11 cellular contexts compared by ENCODE assay signal in genomic region chr12:124385219-124385969, GRCh38.
DNase-seq lines count a peak whose midpoint lies in the region; ATAC-seq, FAIRE-seq and TF ChIP-seq lines count a peak whose summit lies in the region.
"Had no signal": no experiment of that assay in that cellular context is flagged by ENCODE, and none has a peak within 500 bp of the region (broad histone marks: within the 10 kb centered on the region; RNA-seq: fewer than 3 reads in every experiment).

No MANE protein-coding gene starts in this region.

- H3K4me1 ChIP-seq in endothelial cell of umbilical vein (ENCODE audit: control insufficient read depth, extremely low read depth, insufficient read depth, low read length) (peaks cover 77% of the 10 kb centered on the region), prostate gland (replicated peaks) (peaks cover 33% of the 10 kb centered on the region), HepG2 (ENCODE audit: insufficient read depth, low read length) (peaks cover 31% of the 10 kb centered on the region)

- no peak overlapping the region for H3K4me3 Mint-ChIP-seq in activated CD8-positive, alpha-beta T cell treated with anti-CD3 and anti-CD28 coated beads, Interleukin-2, amount 10 ng/mL, durations not matched to agents 7 days and 5 days
- H3K4me3 Mint-ChIP-seq: activated T-helper 1 cell treated with anti-CD3 and anti-CD28 coated beads, Interleukin-12 subunit alpha, Interleukin-12 subunit beta, Interleukin-2, Interleukin-4 antibody, amounts not matched to agents 30 ng/mL and 10 ng/mL and 1 ng/mL, durations not matched to agents 14 hours and 24 hours and 36 hours had no signal

- CTCF ChIA-PET in endothelial cell of umbilical vein (lab: Charles Lee) (interaction anchor here (8.3 kb wide), 1 partner anchor 13 kb away, joined by 60 read pairs; no protein-coding TSS in a partner anchor), HepG2 (lab: Yijun Ruan, JAX; ENCODE audit: low intra/inter-chr PET ratio, low total read pairs) (no interaction called here)
- CTCF ChIA-PET in activated CD8-positive, alpha-beta T cell treated with anti-CD3 and anti-CD28 coated beads, Interleukin-2, amount 10 ng/mL, durations not matched to agents 7 days and 5 days (lab: Charles Lee): no interaction called here

- intact Hi-C loops in endothelial cell of umbilical vein (cut with micrococcal nuclease): loop anchor here (5.0 kb wide), 1 partner anchor 362 kb away; no protein-coding TSS in a partner anchor
- intact Hi-C loops in prostate gland (cut with DNase I): no loop called here
- intact Hi-C loops in HepG2 (cut with micrococcal nuclease; ENCODE audit: unreplicated experiment): no loop called here

- H4K20me1 ChIP-seq in endothelial cell of umbilical vein (replicated peaks; ENCODE audit: control insufficient read depth, extremely low read depth, insufficient read depth, low read length) (no peaks in the 10 kb centered on the region), HepG2 (ENCODE audit: insufficient read depth, low read length) (peaks cover 9% of the 10 kb centered on the region; the same call in 1 of the 2 replicates)

- TF ChIP-seq RAD21 in HepG2 (CRISPR knock-in tag; IDR thresholded peaks at IDR 0.05): no peak

- TF ChIP-seq POLR2A in endothelial cell of umbilical vein (IDR thresholded peaks at IDR 0.05; ENCODE audit: low read depth, low read length) (no peak), prostate gland (IDR thresholded peaks at IDR 0.05) (no peak), HepG2 (IDR thresholded peaks at IDR 0.05; ENCODE audit: insufficient read depth in 1 of 2, low read depth in 2 of 2, low read length in 2 of 2) (no peak)

- H3K9me3 ChIP-seq in endothelial cell of umbilical vein (replicated peaks; ENCODE audit: control insufficient read depth, insufficient read depth, low read length): no peaks in the 10 kb centered on the region
- H3K9me3 ChIP-seq in prostate gland: no peaks in the 10 kb centered on the region
- no peaks in the 10 kb centered on the region for H3K9me3 ChIP-seq in HepG2 (ENCODE audit: low read length)
- H3K9me3 ChIP-seq: right lobe of liver had no signal

- FAIRE-seq in endothelial cell of umbilical vein (lab: Jason Lieb, UNC): peak; percentile 37
- no peak for FAIRE-seq in HepG2 (lab: Jason Lieb, UNC)

- H3K9me3 Mint-ChIP-seq in activated CD8-positive, alpha-beta T cell treated with anti-CD3 and anti-CD28 coated beads, Interleukin-2, amount 10 ng/mL, durations not matched to agents 7 days and 5 days (ENCODE audit: insufficient read depth): no peaks in the 10 kb centered on the region
- H3K9me3 Mint-ChIP-seq: activated T-helper 1 cell treated with anti-CD3 and anti-CD28 coated beads, Interleukin-12 subunit alpha, Interleukin-12 subunit beta, Interleukin-2, Interleukin-4 antibody, amounts not matched to agents 30 ng/mL and 10 ng/mL and 1 ng/mL, durations not matched to agents 14 hours and 24 hours and 36 hours had no signal

- POLR2A ChIA-PET in endothelial cell of umbilical vein (lab: Charles Lee) (interaction anchor here (0.6 kb wide), 1 partner anchor 327 kb away, joined by 3 read pairs; no protein-coding TSS in a partner anchor), HepG2 (lab: Yijun Ruan, JAX) (no interaction called here)
- POLR2A ChIA-PET in activated CD8-positive, alpha-beta T cell treated with anti-CD3 and anti-CD28 coated beads, Interleukin-2, amount 10 ng/mL, durations not matched to agents 7 days and 5 days (lab: Charles Lee): no interaction called here

- no peaks in the 10 kb centered on the region for H3K9me1 ChIP-seq in endothelial cell of umbilical vein (replicated peaks; ENCODE audit: control insufficient read depth, extremely low read depth, insufficient read depth, low read length)

- H3K36me3 Mint-ChIP-seq in activated CD8-positive, alpha-beta T cell treated with anti-CD3 and anti-CD28 coated beads, Interleukin-2, amount 10 ng/mL, durations not matched to agents 7 days and 5 days (ENCODE audit: low read depth): no peaks in the 10 kb centered on the region

- H3K4me2 ChIP-seq in endothelial cell of umbilical vein (ENCODE audit: insufficient read depth, low read length) (peak overlapping the region; percentile 44), HepG2 (ENCODE audit: low read depth, low read length) (no peak overlapping the region)

- H3K4me1 Mint-ChIP-seq in activated CD8-positive, alpha-beta T cell treated with anti-CD3 and anti-CD28 coated beads, Interleukin-2, amount 10 ng/mL, durations not matched to agents 7 days and 5 days (ENCODE audit: low read depth): peaks cover 20% of the 10 kb centered on the region

- in situ Hi-C loops in HepG2 (cut with HindIII; ENCODE audit: extremely low pct_ligation_motif_present, low pct_unique_long_range_greater_than_20kb): no loop called here

- H3K9ac ChIP-seq in endothelial cell of umbilical vein (replicated peaks; ENCODE audit: extremely low read depth, insufficient read depth, low read length) (peak overlapping the region; percentile 44), HepG2 (ENCODE audit: insufficient read depth, low read depth, low read length) (no peak overlapping the region)

- peak; percentile 98 for DNase-seq in Daoy (ENCODE audit: low read depth)
- DNase-seq in RPMI7951 (ENCODE audit: low read depth): peak; percentile 86
- no peak for DNase-seq in endothelial cell of umbilical vein (ENCODE audit: low read depth, low spot score)
- no peak for DNase-seq in prostate gland (ENCODE audit: low spot score)
- DNase-seq in activated CD8-positive, alpha-beta T cell treated with anti-CD3 and anti-CD28 coated beads, Interleukin-2, amount 10 ng/mL, durations not matched to agents 7 days and 5 days: no peak
- DNase-seq in NCI-H1105 (lab: John Stamatoyannopoulos, UW): no peak
- DNase-seq in stimulated activated CD4-positive, alpha-beta T cell treated with anti-CD3 and anti-CD28 coated beads, Interleukin-4, amount 100 ng/mL, for 1 hour: no peak
- DNase-seq in HepG2 (ENCODE audit: low spot score): no peak
- DNase-seq: NCI-H526, right lobe of liver had no signal

- TF ChIP-seq CTCF in endothelial cell of umbilical vein (IDR thresholded peaks at IDR 0.05; ENCODE audit: extremely low read depth in 1 of 2, insufficient read depth in 1 of 2, low read depth in 1 of 2, low read length in 2 of 2) (no peak), prostate gland (IDR thresholded peaks at IDR 0.05) (no peak), HepG2 (CRISPR knock-in tag; IDR thresholded peaks at IDR 0.05) (no peak)

- H3K79me2 ChIP-seq in endothelial cell of umbilical vein (ENCODE audit: control insufficient read depth, insufficient read depth, low read length) (peaks cover 78% of the 10 kb centered on the region), HepG2 (ENCODE audit: insufficient read depth, low read length) (peaks cover 2% of the 10 kb centered on the region)

- H3K27me3 ChIP-seq in endothelial cell of umbilical vein (ENCODE audit: control insufficient read depth in 2 of 2, insufficient read depth in 2 of 2, low read length in 2 of 2) (no peaks in the 10 kb centered on the region), prostate gland (replicated peaks; ENCODE audit: insufficient read depth) (no peaks in the 10 kb centered on the region), HepG2 (ENCODE audit: control insufficient read depth in 1 of 2, insufficient read depth in 2 of 2, low read length in 2 of 2) (no peaks in the 10 kb centered on the region)
- H3K27me3 ChIP-seq: right lobe of liver had no signal

- TF ChIP-seq EP300 in HepG2 (IDR thresholded peaks at IDR 0.05; ENCODE audit: low read depth in 2 of 2, low read length in 2 of 2): no peak
- TF ChIP-seq EP300 in HepG2 (CRISPR knock-in tag; IDR thresholded peaks at IDR 0.05; ENCODE audit: borderline replicate concordance): no peak

- dilution Hi-C loops in endothelial cell of umbilical vein (cut with MboI; ENCODE audit: extremely low pct_ligation_motif_present, low sequenced_read_pairs): no loop called here

- 78% methylated on average over 32 of the region's 32 CpGs for WGBS in prostate gland
- WGBS in HepG2 (ENCODE audit: low lambda C conversion rate): 97% methylated on average over 12 of the region's 32 CpGs

- ATAC-seq in activated CD8-positive, alpha-beta T cell treated with anti-CD3 and anti-CD28 coated beads, Interleukin-2, amount 10 ng/mL, durations not matched to agents 7 days and 5 days: no peak
- ATAC-seq in HepG2: no peak
- ATAC-seq: right lobe of liver had no signal

- H3K27ac Mint-ChIP-seq in activated CD8-positive, alpha-beta T cell treated with anti-CD3 and anti-CD28 coated beads, Interleukin-2, amount 10 ng/mL, durations not matched to agents 7 days and 5 days: no peak overlapping the region
- H3K27ac Mint-ChIP-seq: activated T-helper 1 cell treated with anti-CD3 and anti-CD28 coated beads, Interleukin-12 subunit alpha, Interleukin-12 subunit beta, Interleukin-2, Interleukin-4 antibody, amounts not matched to agents 30 ng/mL and 10 ng/mL and 1 ng/mL, durations not matched to agents 14 hours and 24 hours and 36 hours had no signal

- H2AFZ ChIP-seq in endothelial cell of umbilical vein (ENCODE audit: low read depth, low read length) (no peak overlapping the region), HepG2 (ENCODE audit: low read length) (no peak overlapping the region)

- peaks cover 4 to 11% of the 10 kb centered on the region in 2 experiments for H3K36me3 ChIP-seq in endothelial cell of umbilical vein (ENCODE audit: control insufficient read depth in 2 of 2, extremely low read depth in 1 of 2, insufficient read depth in 2 of 2, low read length in 2 of 2)
- peaks cover 3 to 23% of the 10 kb centered on the region in 2 donors for H3K36me3 ChIP-seq in prostate gland
- peaks cover 13 to 35% of the 10 kb centered on the region in 2 experiments; a peak in 4 of 5 replicates for H3K36me3 ChIP-seq in HepG2 (replicated peaks in 1 of 2; ENCODE audit: control insufficient read depth in 1 of 2, insufficient read depth in 2 of 2, low read length in 2 of 2)
- H3K36me3 ChIP-seq: right lobe of liver had no signal

- BruUV-seq in endothelial cell of umbilical vein (replicated peaks; lab: Mats Ljungman, UMichigan) (no TSS peak), HepG2 (replicated peaks; lab: Mats Ljungman, UMichigan) (no TSS peak)

- no peak overlapping the region for H3K4me3 ChIP-seq in endothelial cell of umbilical vein (replicated peaks in 1 of 3; ENCODE audit: insufficient read depth in 1 of 3, low read depth in 1 of 3, low read length in 3 of 3)
- H3K4me3 ChIP-seq in prostate gland: no peak overlapping the region
- H3K4me3 ChIP-seq in HepG2 (replicated peaks in 1 of 3; ENCODE audit: insufficient read depth in 1 of 3, low read depth in 2 of 3, low read length in 3 of 3): no peak overlapping the region
- H3K4me3 ChIP-seq: right lobe of liver had no signal

- H3K27ac ChIP-seq in endothelial cell of umbilical vein (ENCODE audit: insufficient read depth, low read depth, low read length) (peak overlapping the region; percentile 74), prostate gland (peak overlapping the region; percentile 33 to 93), HepG2 (ENCODE audit: extremely low read length, insufficient read depth, low read length) (no peak overlapping the region)
- H3K27ac ChIP-seq: right lobe of liver had no signal

- H3K27me3 Mint-ChIP-seq in activated CD8-positive, alpha-beta T cell treated with anti-CD3 and anti-CD28 coated beads, Interleukin-2, amount 10 ng/mL, durations not matched to agents 7 days and 5 days (ENCODE audit: low read depth): no peaks in the 10 kb centered on the region

TF ChIP-seq in HepG2, 621 proteins besides CTCF, POLR2A, EP300 and RAD21 (continues in another document):
- no peak for TF ChIP-seq ZNF891 (CRISPR knock-in tag; IDR thresholded peaks at IDR 0.05)

Comparison
In these comparisons a context has a peak if more than half of its experiments do, and no peak if none do; other contexts are left out.
1. DNase-seq: peak in Daoy (single experiment) and RPMI7951 (single experiment); none in endothelial cell of umbilical vein (single experiment), prostate gland (single experiment), activated CD8-positive, alpha-beta T cell treated with anti-CD3 and anti-CD28 coated beads, Interleukin-2, amount 10 ng/mL, durations not matched to agents 7 days and 5 days (single experiment), NCI-H1105 (single experiment), stimulated activated CD4-positive, alpha-beta T cell treated with anti-CD3 and anti-CD28 coated beads, Interleukin-4, amount 100 ng/mL, for 1 hour (single experiment) and HepG2 (single experiment).